Comparison of ENCODE assay signal across 18 cellular contexts in the genomic region with DNA sequence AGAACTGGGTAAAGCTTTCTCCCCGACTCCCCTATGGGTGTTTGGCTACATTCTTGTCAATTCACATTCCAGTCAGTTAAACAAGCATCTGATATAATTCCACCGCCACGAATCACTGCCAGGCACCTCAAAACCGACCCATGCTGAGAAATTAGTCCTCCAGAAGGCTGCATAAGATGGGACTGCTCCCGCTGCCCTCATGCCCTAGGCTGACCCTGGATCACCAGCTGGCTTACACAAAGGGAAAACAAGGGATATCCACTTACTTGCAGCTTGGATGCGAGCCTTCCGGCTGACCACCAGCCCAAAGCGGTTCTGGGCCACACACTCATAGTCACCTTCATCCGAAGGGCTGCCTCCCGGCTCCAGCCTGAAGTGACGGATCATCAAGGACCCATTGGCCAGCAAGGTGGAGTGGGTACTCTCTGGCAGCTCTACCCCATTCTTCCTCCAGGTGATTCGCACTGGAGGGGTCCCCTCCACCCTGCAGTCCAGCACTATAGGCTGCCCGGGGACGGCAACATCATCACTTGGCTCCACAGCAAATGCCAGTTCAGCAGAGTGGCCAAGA. TPM values are rescaled to one million over a fixed set of nuclear protein-coding genes. Genes with fewer than 3 reads are reported as not detected.
DNase-seq lines count a peak whose midpoint lies in the region; ATAC-seq and TF ChIP-seq lines count a peak whose summit lies in the region.
"Had no signal": no experiment of that assay in that cellular context is flagged by ENCODE, and none has a peak within 500 bp of the region (broad histone marks: within the 10 kb centered on the region; RNA-seq: fewer than 3 reads in every experiment).

No MANE protein-coding gene starts in this region.

- DNase-seq in AG08396 (ENCODE audit: low spot score) (peak; percentile 41), LHCN-M2 (ENCODE audit: low read depth) (peak; percentile 67), ecto neural progenitor cell (ENCODE audit: low spot score) (peak; percentile 45), nephron progenitor cell (no peak), DMS114 treated with DMSO at 0.1 percent for 48 hours (lab: John Stamatoyannopoulos, UW; ENCODE audit: unreplicated experiment) (no peak), NCI-H345 treated with DMSO at 0.1 percent for 48 hours (lab: John Stamatoyannopoulos, UW; ENCODE audit: unreplicated experiment) (no peak)
- no peak for DNase-seq in stimulated activated naive B cell treated with anti-CD40 and anti-IgM and Interleukin-4, amounts not matched to agents 10 μg/mL and 1 μg/mL and 100 μg/mL, for 72 hours
- DNase-seq: activated CD4-positive, alpha-beta T cell treated with anti-CD3 and anti-CD28 coated beads, Interleukin-2, amount 50 U/mL, for 4 hours; activated naive CD4-positive, alpha-beta T cell treated with Interleukin-2 at 50 U/mL for 16 hours; NCI-H187 treated with DMSO at 0.1 percent for 48 hours; NCI-H446; T-cell had no signal

- H3K27ac Mint-ChIP-seq in nephron progenitor cell = peak overlapping the region; percentile 6
- no peak overlapping the region for H3K27ac Mint-ChIP-seq in stimulated activated naive B cell treated with anti-CD40 and anti-IgM and Interleukin-4, amounts not matched to agents 10 μg/mL and 1 μg/mL and 100 μg/mL, for 72 hours
- H3K27ac Mint-ChIP-seq: memory B cell, T-cell had no signal

- no peaks in the 10 kb centered on the region for H3K9me3 Mint-ChIP-seq in nephron progenitor cell
- H3K9me3 Mint-ChIP-seq in stimulated activated naive B cell treated with anti-CD40 and anti-IgM and Interleukin-4, amounts not matched to agents 10 μg/mL and 1 μg/mL and 100 μg/mL, for 72 hours = no peaks in the 10 kb centered on the region
- H3K9me3 Mint-ChIP-seq: memory B cell, T-cell had no signal

- no peak for TF ChIP-seq CTCF in nephron progenitor cell (IDR thresholded peaks at IDR 0.05)

- H3K27me3 Mint-ChIP-seq in nephron progenitor cell (ENCODE audit: low read depth, poor library complexity) = peaks cover 3% of the 10 kb centered on the region
- H3K27me3 Mint-ChIP-seq in stimulated activated naive B cell treated with anti-CD40 and anti-IgM and Interleukin-4, amounts not matched to agents 10 μg/mL and 1 μg/mL and 100 μg/mL, for 72 hours = peaks cover 56 to 59% of the 10 kb centered on the region in 2 donors

- ATAC-seq in HG03469 (IDR thresholded peaks at IDR 0.05; ENCODE audit: unreplicated experiment) = no peak
- ATAC-seq in stimulated activated naive B cell treated with anti-CD40 and anti-IgM and Interleukin-4, amounts not matched to agents 10 μg/mL and 1 μg/mL and 100 μg/mL, for 72 hours (replicated peaks) = no peak
- ATAC-seq: GM12878, T-cell had no signal

- H3K4me3 Mint-ChIP-seq in nephron progenitor cell = peak overlapping the region; percentile 97
- H3K4me3 Mint-ChIP-seq in stimulated activated naive B cell treated with anti-CD40 and anti-IgM and Interleukin-4, amounts not matched to agents 10 μg/mL and 1 μg/mL and 100 μg/mL, for 72 hours = no peak overlapping the region
- H3K4me3 Mint-ChIP-seq: memory B cell had no signal

- H3K36me3 Mint-ChIP-seq in nephron progenitor cell (ENCODE audit: low read depth) = peaks cover 33% of the 10 kb centered on the region
- H3K36me3 Mint-ChIP-seq in stimulated activated naive B cell treated with anti-CD40 and anti-IgM and Interleukin-4, amounts not matched to agents 10 μg/mL and 1 μg/mL and 100 μg/mL, for 72 hours = no peaks in the 10 kb centered on the region
- H3K36me3 Mint-ChIP-seq: memory B cell, T-cell had no signal

- H3K4me1 Mint-ChIP-seq in nephron progenitor cell = peaks cover 73% of the 10 kb centered on the region
- H3K4me1 Mint-ChIP-seq in stimulated activated naive B cell treated with anti-CD40 and anti-IgM and Interleukin-4, amounts not matched to agents 10 μg/mL and 1 μg/mL and 100 μg/mL, for 72 hours = peaks cover 11 to 15% of the 10 kb centered on the region in 2 donors

RNA-seq across cellular contexts. Expression of gene IGDCC3, which starts 2.9 kb away (rescaled TPM):
- total RNA-seq in LHCN-M2 (2014; rRNA removed) = not detected in 2 replicates
- polyA plus RNA-seq in LHCN-M2 (2012) = 0.10 TPM
- total RNA-seq: ascending aorta, endothelial cell of umbilical vein, H4 had no signal

RNA-seq across cellular contexts. Expression of gene IGDCC4, which starts 47.8 kb away (rescaled TPM):
- 6.5 and 7.7 TPM in 2 replicates for total RNA-seq in LHCN-M2 (2014; rRNA removed)
- polyA plus RNA-seq in LHCN-M2 (2012) = 7.5 TPM

Comparison
In these comparisons a context has a peak if more than half of its experiments do, and no peak if none do; other contexts are left out.
1. DNase-seq: peak in AG08396 (single experiment), LHCN-M2 (single experiment) and ecto neural progenitor cell (single experiment); none in nephron progenitor cell (single experiment), DMS114 treated with DMSO at 0.1 percent for 48 hours (single experiment), NCI-H345 treated with DMSO at 0.1 percent for 48 hours (single experiment) and stimulated activated naive B cell treated with anti-CD40 and anti-IgM and Interleukin-4, amounts not matched to agents 10 μg/mL and 1 μg/mL and 100 μg/mL, for 72 hours (single experiment).